In the genomic region with DNA sequence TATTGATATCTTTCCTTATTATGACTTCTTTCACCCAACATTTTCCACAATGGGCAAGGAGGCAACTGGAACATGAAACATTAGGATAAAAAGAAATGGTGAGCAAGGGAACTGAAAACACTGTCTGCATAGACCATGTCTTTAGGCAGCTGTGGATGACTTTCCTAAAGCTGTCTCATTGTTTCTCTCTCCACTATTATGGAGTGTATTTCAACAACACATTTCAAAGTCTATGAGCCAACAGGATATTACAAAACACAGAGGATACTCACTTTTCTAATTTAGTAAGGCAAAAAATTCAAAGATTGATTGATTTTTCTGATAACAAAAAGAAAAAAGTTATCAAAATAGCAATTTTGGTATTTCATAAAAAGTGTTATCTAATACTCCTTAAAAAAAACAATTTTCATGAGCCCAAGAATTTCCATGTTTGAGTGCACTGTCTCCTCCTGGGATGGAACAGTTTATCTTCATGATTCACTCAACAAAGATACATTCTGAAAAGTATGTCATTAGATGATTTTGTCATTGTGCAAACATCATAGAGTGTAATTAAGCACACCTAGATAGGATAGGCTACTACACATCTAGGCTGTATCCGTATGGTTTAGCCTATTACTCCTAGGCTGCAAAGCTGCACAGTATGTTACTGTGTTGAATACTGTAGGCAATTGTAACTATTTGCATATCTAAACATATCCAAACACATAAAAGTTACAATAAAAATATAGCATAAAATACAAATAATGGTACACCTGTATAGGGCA, we compare ENCODE assay signal across 26 cellular contexts.
"Had no signal": no experiment of that assay in that cellular context is flagged by ENCODE, and none has a peak within 500 bp of the region (broad histone marks: within the 10 kb centered on the region; RNA-seq: fewer than 3 reads in every experiment).

No MANE protein-coding gene starts in this region.

- H3K27ac ChIP-seq: cardiac muscle cell, gastrocnemius medialis, left ventricle myocardium inferior, sigmoid colon, stomach, vagina, VCaP had no signal

- H3K27me3 Mint-ChIP-seq: activated CD4-positive, alpha-beta memory T cell treated with anti-CD3 and anti-CD28 coated beads, Interleukin-2, amount 10 ng/mL, durations not matched to agents 7 days and 5 days; activated CD4-positive, alpha-beta T cell treated with anti-CD3 and anti-CD28 coated beads, Interleukin-2, amount 10 ng/mL, durations not matched to agents 24 days and 14 days; activated naive CD8-positive, alpha-beta T cell treated with anti-CD3 and anti-CD28 coated beads, Interleukin-2, amount 10 ng/mL, durations not matched to agents 7 days and 5 days; dendritic cell treated with granulocyte-macrophage colony-stimulating factor and Interleukin-4, amounts not matched to agents 40 ng/mL and 50 ng/mL, for 4 days; natural killer cell treated with Interleukin-12 subunit alpha and Interleukin-12 subunit beta and Interleukin-15 and Interleukin-18, amount 100 ng/mL, for 72 hours; progenitor cell of endocrine pancreas; stimulated activated memory B cell treated with anti-CD40 and anti-IgM and Interleukin-4, amounts not matched to agents 10 μg/mL and 1 μg/mL and 100 μg/mL, for 72 hours had no signal

- H3K36me3 ChIP-seq: cardiac muscle cell, gastrocnemius medialis, left ventricle myocardium inferior, sigmoid colon, stomach, vagina had no signal

- H3K9me3 Mint-ChIP-seq: activated CD4-positive, alpha-beta T cell treated with anti-CD3 and anti-CD28 coated beads, Interleukin-2, amount 10 ng/mL, durations not matched to agents 24 days and 14 days had no signal

- H3K36me3 Mint-ChIP-seq: activated naive CD8-positive, alpha-beta T cell treated with anti-CD3 and anti-CD28 coated beads, Interleukin-2, amount 10 ng/mL, durations not matched to agents 7 days and 5 days; natural killer cell treated with Interleukin-12 subunit alpha and Interleukin-12 subunit beta and Interleukin-15 and Interleukin-18, amount 100 ng/mL, for 72 hours; stimulated activated memory B cell treated with anti-CD40 and anti-IgM and Interleukin-4, amounts not matched to agents 10 μg/mL and 1 μg/mL and 100 μg/mL, for 72 hours had no signal

- H3K4me1 ChIP-seq: gastrocnemius medialis, left ventricle myocardium inferior, sigmoid colon, stomach, vagina had no signal

- ATAC-seq: activated CD4-positive, CD25-positive, alpha-beta regulatory T cell treated with anti-CD3 and anti-CD28 coated beads, Interleukin-2, amount 50 U/mL, for 24 hours; activated T-cell treated with anti-CD3 and anti-CD28 coated beads, Interleukin-2, amount 50 U/mL, for 72 hours; gastrocnemius medialis; natural killer cell treated with Interleukin-12 subunit alpha and Interleukin-12 subunit beta and Interleukin-15 and Interleukin-18, amount 100 ng/mL, for 72 hours; stimulated activated memory B cell treated with anti-CD40 and anti-IgM and Interleukin-4, amounts not matched to agents 10 μg/mL and 1 μg/mL and 100 μg/mL, for 72 hours had no signal

- H3K4me3 ChIP-seq: cardiac muscle cell, gastrocnemius medialis, left ventricle myocardium inferior, sigmoid colon, smooth muscle cell, stomach, vagina had no signal

- DNase-seq: activated CD4-positive, alpha-beta memory T cell treated with anti-CD3 and anti-CD28 coated beads, Interleukin-2, amount 10 ng/mL, durations not matched to agents 7 days and 5 days; activated CD4-positive, alpha-beta T cell treated with anti-CD3 and anti-CD28 coated beads, Interleukin-2, amount 10 ng/mL, durations not matched to agents 24 days and 14 days; activated effector memory CD4-positive, alpha-beta T cell treated with Interleukin-2 at 50 U/mL for 16 hours; activated naive CD4-positive, alpha-beta T cell treated with anti-CD3 and anti-CD28 coated beads for 36 hours; activated naive CD8-positive, alpha-beta T cell treated with anti-CD3 and anti-CD28 coated beads, Interleukin-2, amount 10 ng/mL, durations not matched to agents 7 days and 5 days; activated T-cell treated with anti-CD3 and anti-CD28 coated beads, Interleukin-2, amount 50 U/mL, for 72 hours; amygdala; effector CD4-positive, alpha-beta T cell; gastrocnemius medialis; hippocampal formation; left ventricle myocardium inferior; midbrain; retina; sigmoid colon; stimulated activated CD4-positive, alpha-beta T cell treated with anti-CD3 and anti-CD28 coated beads, Interleukin-15, amount 100 ng/mL, for 24 hours; stomach; trophoblast cell had no signal

- H3K4me3 Mint-ChIP-seq: activated CD4-positive, alpha-beta memory T cell treated with anti-CD3 and anti-CD28 coated beads, Interleukin-2, amount 10 ng/mL, durations not matched to agents 7 days and 5 days; activated CD4-positive, alpha-beta T cell treated with anti-CD3 and anti-CD28 coated beads, Interleukin-2, amount 10 ng/mL, durations not matched to agents 24 days and 14 days; activated naive CD4-positive, alpha-beta T cell treated with anti-CD3 and anti-CD28 coated beads for 36 hours; activated naive CD8-positive, alpha-beta T cell treated with anti-CD3 and anti-CD28 coated beads, Interleukin-2, amount 10 ng/mL, durations not matched to agents 7 days and 5 days; activated T-cell treated with anti-CD3 and anti-CD28 coated beads, Interleukin-2, amount 50 U/mL, for 72 hours; dendritic cell treated with granulocyte-macrophage colony-stimulating factor and Interleukin-4, amounts not matched to agents 40 ng/mL and 50 ng/mL, for 4 days; natural killer cell treated with Interleukin-12 subunit alpha and Interleukin-12 subunit beta and Interleukin-15 and Interleukin-18, amount 100 ng/mL, for 72 hours; stimulated activated memory B cell treated with anti-CD40 and anti-IgM and Interleukin-4, amounts not matched to agents 10 μg/mL and 1 μg/mL and 100 μg/mL, for 72 hours had no signal

- H3K27ac Mint-ChIP-seq: activated CD4-positive, alpha-beta memory T cell treated with anti-CD3 and anti-CD28 coated beads, Interleukin-2, amount 10 ng/mL, durations not matched to agents 7 days and 5 days; activated CD4-positive, alpha-beta T cell treated with anti-CD3 and anti-CD28 coated beads, Interleukin-2, amount 10 ng/mL, durations not matched to agents 24 days and 14 days; activated naive CD4-positive, alpha-beta T cell treated with anti-CD3 and anti-CD28 coated beads for 36 hours; activated naive CD8-positive, alpha-beta T cell treated with anti-CD3 and anti-CD28 coated beads, Interleukin-2, amount 10 ng/mL, durations not matched to agents 7 days and 5 days; activated T-cell treated with anti-CD3 and anti-CD28 coated beads, Interleukin-2, amount 50 U/mL, for 72 hours; dendritic cell treated with granulocyte-macrophage colony-stimulating factor and Interleukin-4, amounts not matched to agents 40 ng/mL and 50 ng/mL, for 4 days; natural killer cell treated with Interleukin-12 subunit alpha and Interleukin-12 subunit beta and Interleukin-15 and Interleukin-18, amount 100 ng/mL, for 72 hours; progenitor cell of endocrine pancreas; stimulated activated memory B cell treated with anti-CD40 and anti-IgM and Interleukin-4, amounts not matched to agents 10 μg/mL and 1 μg/mL and 100 μg/mL, for 72 hours had no signal

- H3K27me3 ChIP-seq: cardiac muscle cell, gastrocnemius medialis, sigmoid colon, stomach, vagina had no signal

- H3K4me1 Mint-ChIP-seq: activated CD4-positive, alpha-beta memory T cell treated with anti-CD3 and anti-CD28 coated beads, Interleukin-2, amount 10 ng/mL, durations not matched to agents 7 days and 5 days; activated CD4-positive, alpha-beta T cell treated with anti-CD3 and anti-CD28 coated beads, Interleukin-2, amount 10 ng/mL, durations not matched to agents 24 days and 14 days; activated naive CD8-positive, alpha-beta T cell treated with anti-CD3 and anti-CD28 coated beads, Interleukin-2, amount 10 ng/mL, durations not matched to agents 7 days and 5 days; stimulated activated memory B cell treated with anti-CD40 and anti-IgM and Interleukin-4, amounts not matched to agents 10 μg/mL and 1 μg/mL and 100 μg/mL, for 72 hours had no signal

- H3K9me3 ChIP-seq: gastrocnemius medialis, left ventricle myocardium inferior, sigmoid colon, stomach, vagina had no signal
